ENCODE assay signal across 10 cellular contexts in the genomic region with DNA sequence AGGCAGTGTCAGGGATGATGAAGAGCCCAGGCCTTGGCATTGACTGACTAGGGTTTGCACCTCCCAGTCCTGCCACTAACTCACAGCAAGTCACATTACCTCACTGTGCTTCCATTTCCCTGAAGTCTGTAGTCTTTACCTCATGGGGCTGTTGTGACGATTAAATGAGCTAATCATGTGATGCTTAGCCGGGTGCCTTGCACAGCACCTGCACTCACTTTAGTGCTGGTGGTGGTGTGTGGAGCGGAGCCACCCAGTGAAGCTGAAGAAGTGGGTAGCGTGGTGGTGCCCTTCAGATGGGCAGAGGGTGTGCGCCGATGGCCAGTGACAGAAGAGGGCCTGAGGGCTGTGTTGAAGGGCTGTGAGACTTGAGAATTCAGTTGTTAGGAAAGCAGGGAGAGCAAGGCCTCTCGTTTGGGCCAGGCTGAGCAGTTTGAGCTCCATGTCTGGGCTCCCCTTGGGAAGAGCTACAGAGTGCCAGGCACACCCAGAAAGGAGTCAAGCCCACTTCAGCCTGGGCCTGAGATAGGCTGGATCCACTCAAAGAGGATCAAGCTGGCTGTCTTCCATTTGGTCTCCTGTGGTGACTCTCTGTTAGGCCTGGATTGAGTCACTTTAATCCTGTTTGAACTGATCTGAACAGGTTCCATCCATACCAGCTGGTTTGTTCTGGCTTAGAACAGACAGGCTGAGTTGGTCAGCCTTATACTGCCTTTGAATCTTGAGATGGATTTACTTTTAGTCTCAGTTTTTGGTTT. TPM values are rescaled to one million over a fixed set of nuclear protein-coding genes. Genes with fewer than 3 reads are reported as not detected.
DNase-seq lines count a peak whose midpoint lies in the region; ATAC-seq, FAIRE-seq and TF ChIP-seq lines count a peak whose summit lies in the region.
"Had no signal": no experiment of that assay in that cellular context is flagged by ENCODE, and none has a peak within 500 bp of the region (broad histone marks: within the 10 kb centered on the region; RNA-seq: fewer than 3 reads in every experiment).

No MANE protein-coding gene starts in this region.

- no peak for FAIRE-seq in GM12892 (lab: Jason Lieb, UNC)
- FAIRE-seq: A204.1 had no signal

- H3K9me3 ChIP-seq in body of pancreas (no peaks in the 10 kb centered on the region), uterus (no peaks in the 10 kb centered on the region)

- TF ChIP-seq POLR2A in body of pancreas (IDR thresholded peaks at IDR 0.05) (no peak), uterus (IDR thresholded peaks at IDR 0.05) (no peak), GM12892 (IDR thresholded peaks at IDR 0.05; ENCODE audit: low read depth, low read length) (no peak)

- no peaks in the 10 kb centered on the region for H3K27me3 ChIP-seq in body of pancreas
- no peaks in the 10 kb centered on the region for H3K27me3 ChIP-seq in uterus

- 92 to 94% methylated on average over 6 to 7 of the region's 7 CpGs for WGBS in body of pancreas, 2 donors

- intact Hi-C loops in body of pancreas (cut with DNase I) = no loop called here
- intact Hi-C loops in uterus (cut with DNase I; ENCODE audit: low total_unique reads) = no loop called here

- H3K4me3 ChIP-seq in body of pancreas (no peak overlapping the region), uterus (no peak overlapping the region)

- peak; percentile 15 for ATAC-seq in body of pancreas

- no peak overlapping the region for H3K27ac ChIP-seq in body of pancreas
- peak overlapping the region; percentile 60 to 63 for H3K27ac ChIP-seq in uterus

- H3K36me3 ChIP-seq in body of pancreas (replicated peaks in 1 of 2; ENCODE audit: insufficient read depth in 1 of 2, low read depth in 2 of 2) = no peaks in the 10 kb centered on the region
- no peaks in the 10 kb centered on the region for H3K36me3 ChIP-seq in uterus

- TF ChIP-seq CTCF in body of pancreas (IDR thresholded peaks at IDR 0.05) (no peak), uterus (IDR thresholded peaks at IDR 0.05) (no peak)

- DNase-seq in NCI-H1417 (lab: John Stamatoyannopoulos, UW) (peak in 2 of 3 experiments; percentile 15 to 52), NCI-H1417 treated with DMSO at 0.1 percent for 48 hours (lab: John Stamatoyannopoulos, UW) (no peak), body of pancreas (no peak), kidney glomerular epithelial cell (lab: John Stamatoyannopoulos, UW) (peak; percentile 6), uterus (no peak), GM12892 (ENCODE audit: insufficient read length) (no peak)
- DNase-seq in stimulated activated CD4-positive, alpha-beta T cell treated with anti-CD3 and anti-CD28 coated beads, Interleukin-15, amount 100 ng/mL, for 24 hours = no peak
- DNase-seq in activated naive CD4-positive, alpha-beta T cell treated with Interleukin-2 at 50 U/mL for 16 hours = no peak
- DNase-seq: stimulated activated CD4-positive, alpha-beta T cell treated with anti-CD3 and anti-CD28 coated beads, Interleukin-4, amount 100 ng/mL, for 4 hours had no signal

- peaks cover 11% of the 10 kb centered on the region for H3K4me1 ChIP-seq in body of pancreas
- H3K4me1 ChIP-seq in uterus = no peaks in the 10 kb centered on the region

RNA-seq across cellular contexts. Expression of a gene that starts 42.5 kb away (rescaled TPM):
- total RNA-seq in body of pancreas (10 to 100 TPM; 15.3 to 79.4 TPM), uterus (10 to 100 TPM in 3 of 4 donors, 1 to 10 TPM in 1; 8.5 to 16.7 (median 14.5) TPM)
- 3.8 TPM for polyA plus RNA-seq in GM12892 (2012; ENCODE audit: missing spikeins)

Comparison
In these comparisons a context has a peak if more than half of its experiments do, and no peak if none do; other contexts are left out.
1. DNase-seq: peak in NCI-H1417 (2 of 3) and kidney glomerular epithelial cell (single experiment); none in NCI-H1417 treated with DMSO at 0.1 percent for 48 hours (single experiment), body of pancreas (0 of 4), uterus (0 of 2), GM12892 (single experiment), stimulated activated CD4-positive, alpha-beta T cell treated with anti-CD3 and anti-CD28 coated beads, Interleukin-15, amount 100 ng/mL, for 24 hours (single experiment) and activated naive CD4-positive, alpha-beta T cell treated with Interleukin-2 at 50 U/mL for 16 hours (single experiment).
2. H3K27ac ChIP-seq: peak in uterus (2 of 2); none in body of pancreas (0 of 4).